ENCODE assay signal across 19 cellular contexts in the genomic region with DNA sequence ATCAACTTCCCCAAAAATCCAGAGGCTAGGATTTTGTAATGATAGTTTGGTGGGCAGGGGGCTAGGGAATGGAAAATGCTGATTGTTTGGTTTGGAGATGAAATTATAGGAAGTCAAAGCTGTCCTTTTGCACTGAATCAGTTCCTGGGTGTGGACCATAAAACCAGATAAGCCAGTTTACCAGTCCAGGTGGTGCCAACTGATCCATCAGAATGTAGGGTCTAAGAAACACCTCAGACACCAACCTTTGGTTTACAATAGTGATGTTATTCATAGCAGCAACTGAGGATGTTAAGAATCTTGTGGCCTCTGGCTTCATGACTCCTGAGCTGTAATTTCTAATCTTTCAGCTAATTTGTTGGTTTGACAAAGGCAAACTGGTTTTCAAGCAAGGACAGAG.
"Had no signal": no experiment of that assay in that cellular context is flagged by ENCODE, and none has a peak within 500 bp of the region (broad histone marks: within the 10 kb centered on the region; RNA-seq: fewer than 3 reads in every experiment).

No MANE protein-coding gene starts in this region.

- ATAC-seq: left lobe of liver, natural killer cell, sciatic nerve had no signal

- DNase-seq: effector CD4-positive, alpha-beta T cell; endodermal cell; foreskin melanocyte; head of caudate nucleus; hippocampal formation; kidney glomerular epithelial cell; mammary epithelial cell; natural killer cell; posterior cingulate gyrus; stimulated activated CD4-positive, alpha-beta T cell treated with anti-CD3 and anti-CD28 coated beads, Interleukin-12 subunit alpha, Interleukin-12 subunit beta, amount 100 ng/mL, for 4 hours; stimulated activated naive CD4-positive, alpha-beta T cell; stomach; substantia nigra; transverse colon had no signal

- H3K9me3 Mint-ChIP-seq: endodermal cell had no signal

- H3K27me3 ChIP-seq: stomach, transverse colon had no signal

- H3K36me3 ChIP-seq: stomach, thoracic aorta, transverse colon had no signal

- H3K9me3 ChIP-seq: thoracic aorta had no signal

- H3K27ac ChIP-seq: coronary artery, stomach, thoracic aorta had no signal

- H3K27ac Mint-ChIP-seq: endodermal cell, natural killer cell had no signal

- H3K4me1 Mint-ChIP-seq: natural killer cell, neural crest cell had no signal

- H3K4me3 Mint-ChIP-seq: endodermal cell, natural killer cell, neural crest cell had no signal

- H3K4me3 ChIP-seq: coronary artery, stomach, thoracic aorta, transverse colon had no signal
